ENCODE assay signal across 21 cellular contexts in genomic region chr7:148500978-148501377, GRCh38.
DNase-seq lines count a peak whose midpoint lies in the region; ATAC-seq, FAIRE-seq and TF ChIP-seq lines count a peak whose summit lies in the region.
"Had no signal": no experiment of that assay in that cellular context is flagged by ENCODE, and none has a peak within 500 bp of the region (broad histone marks: within the 10 kb centered on the region; RNA-seq: fewer than 3 reads in every experiment).

No MANE protein-coding gene starts in this region.

- no peak for TF ChIP-seq POLR2A in gastrocnemius medialis (IDR thresholded peaks at IDR 0.05)

- H3K9me1 ChIP-seq in keratinocyte (ENCODE audit: control insufficient read depth, extremely low read depth, insufficient read depth, low read length): no peaks in the 10 kb centered on the region

- H3K79me2 ChIP-seq in keratinocyte (ENCODE audit: control insufficient read depth, insufficient read depth, low read length): no peaks in the 10 kb centered on the region

- DNase-seq in left ventricle myocardium inferior (no peak), Right ventricle myocardium inferior (ENCODE audit: missing footprints) (no peak), keratinocyte (ENCODE audit: low read depth, low spot score) (no peak), gastrocnemius medialis (no peak)
- no peak for DNase-seq in activated CD4-positive, CD25-positive, alpha-beta regulatory T cell (lab: John Stamatoyannopoulos, UW)
- DNase-seq: activated CD4-positive, alpha-beta T cell treated with anti-CD3 and anti-CD28 coated beads for 1 hour; activated T-cell treated with anti-CD3 and anti-CD28 coated beads, Interleukin-2, amount 50 U/mL, for 72 hours; cortex of kidney; NCI-H1436 treated with DMSO at 0.1 percent for 48 hours; T1000; uterus had no signal

- H3K27ac ChIP-seq in left ventricle myocardium inferior (replicated peaks) (no peak overlapping the region), VCaP (peak overlapping the region; percentile 32), keratinocyte (ENCODE audit: control insufficient read depth, insufficient read depth, low read length) (no peak overlapping the region), gastrocnemius medialis (no peak overlapping the region)
- H3K27ac ChIP-seq: A549, BLaER1, SJSA1, uterus had no signal

- H3K27me3 ChIP-seq in left ventricle myocardium inferior (ENCODE audit: low read depth) (peaks cover 50% of the 10 kb centered on the region), keratinocyte (ENCODE audit: control insufficient read depth, extremely low read depth, insufficient read depth, low read length) (peaks cover 24% of the 10 kb centered on the region), gastrocnemius medialis (peaks cover 0 to 12% (median 0%) of the 10 kb centered on the region in 3 donors)
- H3K27me3 ChIP-seq: BLaER1, uterus had no signal

- H3K4me3 ChIP-seq in left ventricle myocardium inferior (peak overlapping the region; percentile 50), keratinocyte (ENCODE audit: control insufficient read depth in 2 of 3, extremely low read depth in 1 of 3, insufficient read depth in 2 of 3, low read depth in 1 of 3, low read length in 3 of 3) (no peak overlapping the region), gastrocnemius medialis (no peak overlapping the region)
- H3K4me3 ChIP-seq: A549, BLaER1, SJSA1, uterus had no signal

- in situ Hi-C loops in gastrocnemius medialis (cut with MboI; ENCODE audit: low sequenced_read_pairs in 4 of 4): loop anchor here in 2 of 4 donors (10.0 kb wide), 1 partner anchor 464 kb away; no protein-coding TSS in a partner anchor

- intact Hi-C loops in left ventricle myocardium inferior (cut with micrococcal nuclease) (loop anchor here (5.0 kb wide), 1 partner anchor 461 kb away; no protein-coding TSS in a partner anchor), Right ventricle myocardium inferior (cut with DNase I) (loop anchor here (10.0 kb wide), 1 partner anchor 74 kb away; no protein-coding TSS in a partner anchor), gastrocnemius medialis (cut with DNase I; ENCODE audit: low total_unique reads) (no loop called here)

- H3K4me1 ChIP-seq in left ventricle myocardium inferior: no peaks in the 10 kb centered on the region
- H3K4me1 ChIP-seq in keratinocyte (ENCODE audit: control insufficient read depth, extremely low read depth, insufficient read depth, low read length): no peaks in the 10 kb centered on the region
- H3K4me1 ChIP-seq in gastrocnemius medialis: no peaks in the 10 kb centered on the region
- H3K4me1 ChIP-seq: A549, SJSA1, uterus had no signal

- H3K9ac ChIP-seq in keratinocyte (ENCODE audit: control insufficient read depth, extremely low read depth, insufficient read depth, low read length): no peak overlapping the region
- H3K9ac ChIP-seq: BLaER1 had no signal

- TF ChIP-seq CTCF in left ventricle myocardium inferior (IDR thresholded peaks at IDR 0.05; ENCODE audit: borderline replicate concordance) (no peak), VCaP (conservative IDR thresholded peaks at IDR 0.05) (no peak), keratinocyte (optimal IDR thresholded peaks at IDR 0.05 in 1 of 3, IDR thresholded peaks at IDR 0.05 in 1 of 3, conservative IDR thresholded peaks at IDR 0.05 in 1 of 3; ENCODE audit: extremely low read depth in 1 of 3, insufficient read depth in 2 of 3, low read length in 3 of 3) (no peak), gastrocnemius medialis (IDR thresholded peaks at IDR 0.05 in 4 of 5, conservative IDR thresholded peaks at IDR 0.05 in 1 of 5) (no peak)

- no peaks in the 10 kb centered on the region for H3K36me3 ChIP-seq in left ventricle myocardium inferior
- H3K36me3 ChIP-seq in keratinocyte (ENCODE audit: control insufficient read depth in 2 of 2, extremely low read depth in 1 of 2, insufficient read depth in 2 of 2, low read length in 2 of 2): no peaks in the 10 kb centered on the region
- H3K36me3 ChIP-seq in gastrocnemius medialis: no peaks in the 10 kb centered on the region
- H3K36me3 ChIP-seq: BLaER1, SJSA1, uterus had no signal

- FAIRE-seq in keratinocyte (lab: Jason Lieb, UNC): no peak
- FAIRE-seq: A549, endothelial cell of umbilical vein, G401.6, HTR-8/SVneo had no signal

- dilution Hi-C loops in keratinocyte (cut with MboI; ENCODE audit: extremely low pct_ligation_motif_present, low sequenced_read_pairs): no loop called here

- H3K9me3 ChIP-seq in left ventricle myocardium inferior (replicated peaks) (no peaks in the 10 kb centered on the region), keratinocyte (ENCODE audit: control insufficient read depth, low read depth, low read length) (no peaks in the 10 kb centered on the region), gastrocnemius medialis (no peaks in the 10 kb centered on the region)
- H3K9me3 ChIP-seq: A549, BLaER1, SJSA1, uterus had no signal

- no peaks in the 10 kb centered on the region for H4K20me1 ChIP-seq in keratinocyte (ENCODE audit: control insufficient read depth, extremely low read depth, insufficient read depth, low read length)
- H4K20me1 ChIP-seq: BLaER1 had no signal

- H3K4me2 ChIP-seq in keratinocyte (ENCODE audit: control insufficient read depth, extremely low read depth, insufficient read depth, low read depth, low read length): peak overlapping the region; percentile 73
- H3K4me2 ChIP-seq: A549, BLaER1 had no signal

- peak overlapping the region; percentile 47 for H2AFZ ChIP-seq in keratinocyte (ENCODE audit: control insufficient read depth, low read length)

- ATAC-seq in Right ventricle myocardium inferior (no peak), GM21529 (IDR thresholded peaks at IDR 0.05; ENCODE audit: unreplicated experiment) (no peak), HG02970 (IDR thresholded peaks at IDR 0.05; ENCODE audit: low FRiP score, unreplicated experiment) (no peak), gastrocnemius medialis (no peak)
- ATAC-seq: Panc1 had no signal
